Comparison of ENCODE assay signal across 13 cellular contexts in the genomic region with DNA sequence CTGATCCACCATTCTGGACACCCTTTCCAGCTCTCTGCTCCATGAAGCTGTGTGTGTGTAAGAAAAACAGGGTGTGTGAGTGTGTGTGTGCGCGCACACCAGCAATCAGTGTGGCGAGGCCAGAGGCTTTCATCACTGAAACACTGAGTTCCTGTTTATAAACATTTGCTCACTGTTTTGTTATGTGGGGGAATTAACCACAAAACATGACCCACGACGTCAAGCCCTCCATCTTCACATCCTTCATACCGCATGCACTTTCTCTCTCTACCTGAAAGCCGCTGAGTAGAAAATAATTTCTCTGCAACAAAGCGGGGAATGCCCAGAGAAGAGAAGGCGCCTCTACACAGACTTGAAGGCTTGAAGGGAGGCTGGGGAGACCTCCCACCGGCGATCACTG.
DNase-seq lines count a peak whose midpoint lies in the region; ATAC-seq, FAIRE-seq and TF ChIP-seq lines count a peak whose summit lies in the region.
"Had no signal": no experiment of that assay in that cellular context is flagged by ENCODE, and none has a peak within 500 bp of the region (broad histone marks: within the 10 kb centered on the region; RNA-seq: fewer than 3 reads in every experiment).

No MANE protein-coding gene starts in this region.

- no peak overlapping the region for H3K9ac ChIP-seq in K562 (ENCODE audit: insufficient read depth in 1 of 2, low read depth in 2 of 2, low read length in 2 of 2)
- H3K9ac ChIP-seq: parathyroid adenoma had no signal

- no peak for TF ChIP-seq RAD21 in K562 (CRISPR knock-in tag; conservative IDR thresholded peaks at IDR 0.05 in 1 of 2, IDR thresholded peaks at IDR 0.05 in 1 of 2)

- peaks cover 0 to 4% of the 10 kb centered on the region in 2 experiments; a peak in 1 of 5 replicates for H3K27me3 ChIP-seq in K562 (ENCODE audit: control insufficient read depth in 2 of 2, insufficient read depth in 2 of 2, low read length in 2 of 2)

- CTCF ChIA-PET in activated CD4-positive, alpha-beta T cell treated with anti-CD3 and anti-CD28 coated beads, Interleukin-2, amount 10 ng/mL, durations not matched to agents 7 days and 5 days (lab: Charles Lee): interaction anchor here (0.6 to 1.9 kb wide), 3 partner anchors 9 to 197 kb away, joined by 3 to 5 read pairs (median 3); no protein-coding TSS in a partner anchor
- CTCF ChIA-PET in K562 (lab: Yijun Ruan, JAX; ENCODE audit: low intra/inter-chr PET ratio): no interaction called here

- no peaks in the 10 kb centered on the region for H3K36me3 ChIP-seq in K562 (ENCODE audit: control insufficient read depth, insufficient read depth, low read length)

- FAIRE-seq in K562 (lab: Jason Lieb, UNC): no peak
- FAIRE-seq: GM18507 had no signal

- no peaks in the 10 kb centered on the region for H3K9me1 ChIP-seq in K562 (ENCODE audit: control insufficient read depth, insufficient read depth, low read length)

- no peak overlapping the region for H3K27ac ChIP-seq in K562 (ENCODE audit: extremely low read depth, low read depth, low read length)
- H3K27ac ChIP-seq: parathyroid adenoma, PC-9 had no signal

- peaks cover 9% of the 10 kb centered on the region for H3K9me3 Mint-ChIP-seq in activated CD4-positive, alpha-beta T cell treated with anti-CD3 and anti-CD28 coated beads, Interleukin-2, amount 10 ng/mL, durations not matched to agents 7 days and 5 days
- H3K9me3 Mint-ChIP-seq: endodermal cell had no signal

- DNase-seq in activated CD4-positive, alpha-beta T cell treated with anti-CD3 and anti-CD28 coated beads, Interleukin-2, amount 10 ng/mL, durations not matched to agents 7 days and 5 days: peak; percentile 56
- DNase-seq in activated CD4-positive, alpha-beta T cell treated with anti-CD3 and anti-CD28 coated beads for 1 hour: no peak
- DNase-seq in T-helper 2 cell (peak in 3 of 5 experiments; percentile 37 to 93 (median 82)), K562 (ENCODE audit: extremely low read depth in 1 of 4, low spot score in 3 of 4) (no peak), NCI-H1092 (lab: John Stamatoyannopoulos, UW) (no peak), putamen (ENCODE audit: low spot score) (no peak)
- peak; percentile 28 for DNase-seq in stimulated activated naive CD4-positive, alpha-beta T cell treated with Interleukin-2 at 50 U/mL for 16 hours (lab: John Stamatoyannopoulos, UW)
- DNase-seq: anterior cingulate cortex, endodermal cell, PC-9 had no signal

- H4K20me1 ChIP-seq in K562 (replicated peaks; ENCODE audit: control insufficient read depth, insufficient read depth, low read length): no peaks in the 10 kb centered on the region

- POLR2A ChIA-PET in activated CD4-positive, alpha-beta T cell treated with anti-CD3 and anti-CD28 coated beads, Interleukin-2, amount 10 ng/mL, durations not matched to agents 7 days and 5 days (lab: Charles Lee): no interaction called here
- POLR2A ChIA-PET in K562 (lab: Yijun Ruan, JAX): no interaction called here

- H3K4me1 Mint-ChIP-seq in activated CD4-positive, alpha-beta T cell treated with anti-CD3 and anti-CD28 coated beads, Interleukin-2, amount 10 ng/mL, durations not matched to agents 7 days and 5 days: peaks cover 50% of the 10 kb centered on the region

- H3K79me2 ChIP-seq in K562 (ENCODE audit: control insufficient read depth, insufficient read depth, low read length): no peaks in the 10 kb centered on the region
- H3K79me2 ChIP-seq: parathyroid adenoma had no signal

- no peaks in the 10 kb centered on the region for H3K9me3 ChIP-seq in K562 (replicated peaks; ENCODE audit: control insufficient read depth, insufficient read depth, low read depth, low read length)

- TF ChIP-seq CTCF in K562 (IDR thresholded peaks at IDR 0.05 in 2 of 3, conservative IDR thresholded peaks at IDR 0.05 in 1 of 3; ENCODE audit: insufficient read depth in 2 of 3, low read depth in 1 of 3, low read length in 3 of 3): no peak

- H3K4me1 ChIP-seq in K562 (replicated peaks in 1 of 2; ENCODE audit: control insufficient read depth in 2 of 2, insufficient read depth in 2 of 2, low read length in 2 of 2): peaks cover 12 to 25% of the 10 kb centered on the region in 2 experiments; a peak in 4 of 5 replicates
- H3K4me1 ChIP-seq: parathyroid adenoma had no signal

- ATAC-seq in K562 (no peak), HG02840 (IDR thresholded peaks at IDR 0.05; ENCODE audit: low FRiP score, unreplicated experiment) (no peak)

- BruUV-seq in K562 (replicated peaks; lab: Mats Ljungman, UMichigan): no TSS peak

- H2AFZ ChIP-seq in K562 (ENCODE audit: low read depth, low read length): no peak overlapping the region
- H2AFZ ChIP-seq: parathyroid adenoma, PC-9 had no signal

- H3K4me2 ChIP-seq in K562 (ENCODE audit: insufficient read depth, low read length): no peak overlapping the region
- H3K4me2 ChIP-seq: PC-9 had no signal

- no peak for TF ChIP-seq EP300 in K562 (IDR thresholded peaks at IDR 0.05; ENCODE audit: low read length)

- 64% methylated on average over 11 of the region's 11 CpGs for WGBS in K562 (ENCODE audit: insufficient coverage, low coverage, missing lambda C conversion rate)

- no peaks in the 10 kb centered on the region for H3K27me3 Mint-ChIP-seq in activated CD4-positive, alpha-beta T cell treated with anti-CD3 and anti-CD28 coated beads, Interleukin-2, amount 10 ng/mL, durations not matched to agents 7 days and 5 days

- intact Hi-C loops in K562 (cut with micrococcal nuclease): loop anchor here (5.0 kb wide), 1 partner anchor 108 kb away; no protein-coding TSS in a partner anchor

- TF ChIP-seq POLR2A in K562 (conservative IDR thresholded peaks at IDR 0.05): no peak

- peak overlapping the region; percentile 85 for H3K27ac Mint-ChIP-seq in activated CD4-positive, alpha-beta T cell treated with anti-CD3 and anti-CD28 coated beads, Interleukin-2, amount 10 ng/mL, durations not matched to agents 7 days and 5 days
- H3K27ac Mint-ChIP-seq: endodermal cell had no signal

- H3K4me3 ChIP-seq in K562: no peak overlapping the region
- H3K4me3 ChIP-seq: PC-9 had no signal

- H3K4me3 Mint-ChIP-seq in activated CD4-positive, alpha-beta T cell treated with anti-CD3 and anti-CD28 coated beads, Interleukin-2, amount 10 ng/mL, durations not matched to agents 7 days and 5 days: peak overlapping the region; percentile 2
- H3K4me3 Mint-ChIP-seq: endodermal cell had no signal

- in situ Hi-C loops in K562 (cut with MboI): loop anchor here (10.0 kb wide), 1 partner anchor 326 kb away; no protein-coding TSS in a partner anchor

- H3K36me3 Mint-ChIP-seq in activated CD4-positive, alpha-beta T cell treated with anti-CD3 and anti-CD28 coated beads, Interleukin-2, amount 10 ng/mL, durations not matched to agents 7 days and 5 days (ENCODE audit: low read depth): peaks cover 5% of the 10 kb centered on the region

TF ChIP-seq in K562, 482 proteins besides CTCF, POLR2A, EP300 and RAD21:
- TF ChIP-seq NFE2 (IDR thresholded peaks at IDR 0.05; ENCODE audit: low read depth) (no peak), ZNF436 (CRISPR knock-in tag; IDR thresholded peaks at IDR 0.05) (no peak), SPI1 (IDR thresholded peaks at IDR 0.05; ENCODE audit: borderline replicate concordance, low read depth, low read length) (0 out of 2 replicates have a peak, but pooled peaks have one; percentile 10), ETV6 (IDR thresholded peaks at IDR 0.05; ENCODE audit: borderline replicate concordance in 1 of 2, low read depth in 2 of 2, low read length in 1 of 2) (no peak), ETV6 (CRISPR knock-in tag; IDR thresholded peaks at IDR 0.05; ENCODE audit: borderline replicate concordance) (no peak)
- TF ChIP-seq, protein P1, sequence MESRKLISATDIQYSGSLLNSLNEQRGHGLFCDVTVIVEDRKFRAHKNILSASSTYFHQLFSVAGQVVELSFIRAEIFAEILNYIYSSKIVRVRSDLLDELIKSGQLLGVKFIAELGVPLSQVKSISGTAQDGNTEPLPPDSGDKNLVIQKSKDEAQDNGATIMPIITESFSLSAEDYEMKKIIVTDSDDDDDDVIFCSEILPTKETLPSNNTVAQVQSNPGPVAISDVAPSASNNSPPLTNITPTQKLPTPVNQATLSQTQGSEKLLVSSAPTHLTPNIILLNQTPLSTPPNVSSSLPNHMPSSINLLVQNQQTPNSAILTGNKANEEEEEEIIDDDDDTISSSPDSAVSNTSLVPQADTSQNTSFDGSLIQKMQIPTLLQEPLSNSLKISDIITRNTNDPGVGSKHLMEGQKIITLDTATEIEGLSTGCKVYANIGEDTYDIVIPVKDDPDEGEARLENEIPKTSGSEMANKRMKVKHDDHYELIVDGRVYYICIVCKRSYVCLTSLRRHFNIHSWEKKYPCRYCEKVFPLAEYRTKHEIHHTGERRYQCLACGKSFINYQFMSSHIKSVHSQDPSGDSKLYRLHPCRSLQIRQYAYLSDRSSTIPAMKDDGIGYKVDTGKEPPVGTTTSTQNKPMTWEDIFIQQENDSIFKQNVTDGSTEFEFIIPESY (CRISPR knock-in tag; IDR thresholded peaks at IDR 0.05): peak; percentile 44; the same call in 1 of the 2 replicates
- TF ChIP-seq, protein P2, sequence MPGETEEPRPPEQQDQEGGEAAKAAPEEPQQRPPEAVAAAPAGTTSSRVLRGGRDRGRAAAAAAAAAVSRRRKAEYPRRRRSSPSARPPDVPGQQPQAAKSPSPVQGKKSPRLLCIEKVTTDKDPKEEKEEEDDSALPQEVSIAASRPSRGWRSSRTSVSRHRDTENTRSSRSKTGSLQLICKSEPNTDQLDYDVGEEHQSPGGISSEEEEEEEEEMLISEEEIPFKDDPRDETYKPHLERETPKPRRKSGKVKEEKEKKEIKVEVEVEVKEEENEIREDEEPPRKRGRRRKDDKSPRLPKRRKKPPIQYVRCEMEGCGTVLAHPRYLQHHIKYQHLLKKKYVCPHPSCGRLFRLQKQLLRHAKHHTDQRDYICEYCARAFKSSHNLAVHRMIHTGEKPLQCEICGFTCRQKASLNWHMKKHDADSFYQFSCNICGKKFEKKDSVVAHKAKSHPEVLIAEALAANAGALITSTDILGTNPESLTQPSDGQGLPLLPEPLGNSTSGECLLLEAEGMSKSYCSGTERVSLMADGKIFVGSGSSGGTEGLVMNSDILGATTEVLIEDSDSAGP (CRISPR knock-in tag; IDR thresholded peaks at IDR 0.05): no peak
- TF ChIP-seq, protein P3, sequence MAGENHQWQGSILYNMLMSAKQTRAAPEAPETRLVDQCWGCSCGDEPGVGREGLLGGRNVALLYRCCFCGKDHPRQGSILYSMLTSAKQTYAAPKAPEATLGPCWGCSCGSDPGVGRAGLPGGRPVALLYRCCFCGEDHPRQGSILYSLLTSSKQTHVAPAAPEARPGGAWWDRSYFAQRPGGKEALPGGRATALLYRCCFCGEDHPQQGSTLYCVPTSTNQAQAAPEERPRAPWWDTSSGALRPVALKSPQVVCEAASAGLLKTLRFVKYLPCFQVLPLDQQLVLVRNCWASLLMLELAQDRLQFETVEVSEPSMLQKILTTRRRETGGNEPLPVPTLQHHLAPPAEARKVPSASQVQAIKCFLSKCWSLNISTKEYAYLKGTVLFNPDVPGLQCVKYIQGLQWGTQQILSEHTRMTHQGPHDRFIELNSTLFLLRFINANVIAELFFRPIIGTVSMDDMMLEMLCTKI (IDR thresholded peaks at IDR 0.05; ENCODE audit: partially characterized antibody): no peak
TF ChIP-seq in K562: peak in this region for 2.

Comparison
In these comparisons a context has a peak if more than half of its experiments do, and no peak if none do; other contexts are left out.
1. DNase-seq: peak in activated CD4-positive, alpha-beta T cell treated with anti-CD3 and anti-CD28 coated beads, Interleukin-2, amount 10 ng/mL, durations not matched to agents 7 days and 5 days (single experiment), T-helper 2 cell (3 of 5) and stimulated activated naive CD4-positive, alpha-beta T cell treated with Interleukin-2 at 50 U/mL for 16 hours (single experiment); none in activated CD4-positive, alpha-beta T cell treated with anti-CD3 and anti-CD28 coated beads for 1 hour (single experiment), K562 (0 of 4), NCI-H1092 (single experiment) and putamen (single experiment).